17 cellular contexts compared by ENCODE assay signal in genomic region chr5:145960166-145960565, GRCh38. TPM values are rescaled to one million over a fixed set of nuclear protein-coding genes. Genes with fewer than 3 reads are reported as not detected.
DNase-seq lines count a peak whose midpoint lies in the region; ATAC-seq and TF ChIP-seq lines count a peak whose summit lies in the region.
"Had no signal": no experiment of that assay in that cellular context is flagged by ENCODE, and none has a peak within 500 bp of the region (broad histone marks: within the 10 kb centered on the region; RNA-seq: fewer than 3 reads in every experiment).

No MANE protein-coding gene starts in this region.

- TF ChIP-seq CTCF in SK-N-SH (IDR thresholded peaks at IDR 0.05) (no peak), foreskin keratinocyte (conservative IDR thresholded peaks at IDR 0.05) (no peak), stomach (IDR thresholded peaks at IDR 0.05) (no peak), GM13976 (IDR thresholded peaks at IDR 0.05; ENCODE audit: borderline replicate concordance, control extremely low read depth, extremely low read depth, insufficient read depth, missing control alignments) (no peak), tibial artery (IDR thresholded peaks at IDR 0.05) (no peak), vagina (IDR thresholded peaks at IDR 0.05) (no peak)

- H3K4me3 ChIP-seq in SK-N-SH (ENCODE audit: low read depth in 2 of 2, low read length in 1 of 2) (no peak overlapping the region), adipocyte (ENCODE audit: low read length) (no peak overlapping the region), stomach (no peak overlapping the region), tibial artery (no peak overlapping the region), vagina (no peak overlapping the region)

- ATAC-seq in SK-N-SH treated with all-trans-retinoic acid at 6 μM for 48 hours (no peak), foreskin keratinocyte (no peak)
- ATAC-seq: Right ventricle myocardium inferior had no signal

- no peak for TF ChIP-seq POLR2A in stomach (IDR thresholded peaks at IDR 0.05)
- no peak for TF ChIP-seq POLR2A in vagina (IDR thresholded peaks at IDR 0.05)

- H2AFZ ChIP-seq in SK-N-SH (ENCODE audit: low read depth) = peak overlapping the region; percentile 22; the same call in 1 of the 2 replicates

- H3K9ac ChIP-seq in SK-N-SH (no peak overlapping the region), adipocyte (ENCODE audit: low read length) (peak overlapping the region; percentile 5)

- no peak for TF ChIP-seq RAD21 in SK-N-SH (IDR thresholded peaks at IDR 0.05; ENCODE audit: low read length)

- no peaks in the 10 kb centered on the region for H3K79me2 ChIP-seq in SK-N-SH (ENCODE audit: insufficient read depth)

- DNase-seq in SK-N-SH = no peak
- DNase-seq in adipocyte (ENCODE audit: low read depth) = peak; percentile 25
- no peak for DNase-seq in foreskin keratinocyte
- DNase-seq in stomach = no peak
- DNase-seq in GM13976 (ENCODE audit: low spot score) = no peak
- no peak for DNase-seq in tibial artery
- no peak for DNase-seq in vagina (ENCODE audit: extremely low spot score in 2 of 2)
- DNase-seq: CD4-positive, alpha-beta memory T cell; DMS79; KG1; NCI-H1092; NCI-H146; NCI-H2081 treated with DMSO at 0.1 percent for 48 hours; NCI-H524 had no signal

- no peaks in the 10 kb centered on the region for H3K27me3 ChIP-seq in SK-N-SH (ENCODE audit: insufficient read depth)
- H3K27me3 ChIP-seq in adipocyte (replicated peaks; ENCODE audit: control insufficient read depth, insufficient read depth, low read length) = peaks cover 5% of the 10 kb centered on the region
- no peaks in the 10 kb centered on the region for H3K27me3 ChIP-seq in foreskin keratinocyte
- H3K27me3 ChIP-seq in stomach = no peaks in the 10 kb centered on the region
- H3K27me3 ChIP-seq in tibial artery = no peaks in the 10 kb centered on the region
- no peaks in the 10 kb centered on the region for H3K27me3 ChIP-seq in vagina

- no peaks in the 10 kb centered on the region for H3K9me3 ChIP-seq in SK-N-SH
- H3K9me3 ChIP-seq in adipocyte (ENCODE audit: control insufficient read depth, low read length) = no peaks in the 10 kb centered on the region
- no peaks in the 10 kb centered on the region for H3K9me3 ChIP-seq in stomach
- no peaks in the 10 kb centered on the region for H3K9me3 ChIP-seq in tibial artery
- H3K9me3 ChIP-seq in vagina = no peaks in the 10 kb centered on the region

- no peaks in the 10 kb centered on the region for H4K20me1 ChIP-seq in SK-N-SH (ENCODE audit: insufficient read depth)

- CTCF ChIA-PET in SK-N-SH (lab: Yijun Ruan, JAX) = interaction anchor here (0.6 to 1.7 kb wide), 2 partner anchors 10 to 21 kb away, joined by 3 to 4 read pairs; no protein-coding TSS in a partner anchor

- 83% methylated on average over 1 of the region's 1 CpG for WGBS in SK-N-SH (ENCODE audit: low lambda C conversion rate)
- WGBS in stomach, 5 donors = 24 to 34% (median 32%) methylated on average over 1 of the region's 1 CpG

- H3F3A ChIP-seq in SK-N-SH (replicated peaks; ENCODE audit: insufficient read depth) = no peaks in the 10 kb centered on the region

- H3K9me2 ChIP-seq in SK-N-SH = no peaks in the 10 kb centered on the region

- H3K4me2 ChIP-seq in SK-N-SH = no peak overlapping the region

- H3K27ac ChIP-seq in SK-N-SH (ENCODE audit: low read depth in 2 of 2, low read length in 1 of 2) = no peak overlapping the region
- H3K27ac ChIP-seq in foreskin keratinocyte = peak overlapping the region; percentile 54
- peak overlapping the region; percentile 17 to 78 (median 59) for H3K27ac ChIP-seq in stomach
- H3K27ac ChIP-seq in tibial artery = peak overlapping the region in 1 of 2 donors; percentile 34
- no peak overlapping the region for H3K27ac ChIP-seq in vagina
- H3K27ac ChIP-seq: 22Rv1 had no signal

- H3K4me1 ChIP-seq in SK-N-SH (ENCODE audit: control insufficient read depth in 1 of 2, insufficient read depth in 2 of 2, low read depth in 1 of 2, low read length in 1 of 2) = peaks cover 0 to 15% of the 10 kb centered on the region in 2 experiments; a peak in 1 of 4 replicates
- H3K4me1 ChIP-seq in adipocyte (ENCODE audit: control insufficient read depth, insufficient read depth, low read length) = peaks cover 7% of the 10 kb centered on the region
- peaks cover 24% of the 10 kb centered on the region for H3K4me1 ChIP-seq in foreskin keratinocyte
- H3K4me1 ChIP-seq in stomach = peaks cover 4 to 25% (median 12%) of the 10 kb centered on the region in 4 donors
- peaks cover 0 to 8% (median 0%) of the 10 kb centered on the region in 4 donors for H3K4me1 ChIP-seq in tibial artery
- H3K4me1 ChIP-seq in vagina = no peaks in the 10 kb centered on the region

- no peaks in the 10 kb centered on the region for H3K36me3 ChIP-seq in SK-N-SH (replicated peaks in 1 of 2; ENCODE audit: control insufficient read depth in 1 of 2, insufficient read depth in 2 of 2, low read length in 1 of 2)
- H3K36me3 ChIP-seq in adipocyte (ENCODE audit: control insufficient read depth, insufficient read depth, low read length, severe bottlenecking) = no peaks in the 10 kb centered on the region
- H3K36me3 ChIP-seq in stomach = no peaks in the 10 kb centered on the region
- no peaks in the 10 kb centered on the region for H3K36me3 ChIP-seq in tibial artery
- H3K36me3 ChIP-seq in vagina = no peaks in the 10 kb centered on the region

- in situ Hi-C loops in GM13976 (cut with MboI; ENCODE audit: low sequenced_read_pairs, unreplicated experiment) = no loop called here

- POLR2A ChIA-PET in SK-N-SH (lab: Yijun Ruan, JAX) = no interaction called here

- TF ChIP-seq EP300 in SK-N-SH (IDR thresholded peaks at IDR 0.05; ENCODE audit: borderline replicate concordance in 1 of 2, low read depth in 1 of 2, low read length in 1 of 2) = no peak
- TF ChIP-seq EP300 in stomach (IDR thresholded peaks at IDR 0.05) = no peak

- intact Hi-C loops in stomach (cut with DNase I; ENCODE audit: low total_unique reads) (no loop called here), tibial artery (cut with DNase I; ENCODE audit: low total_unique reads) (no loop called here), vagina (cut with DNase I) (no loop called here)

TF ChIP-seq in SK-N-SH, 30 proteins besides CTCF, POLR2A, EP300 and RAD21:
- no peak for TF ChIP-seq JUND (IDR thresholded peaks at IDR 0.05)
TF ChIP-seq in SK-N-SH: peak in this region for 0.

TF ChIP-seq in SK-N-SH treated with all-trans-retinoic acid at 6 μM for 48 hours, 23 proteins besides CTCF, POLR2A, EP300 and RAD21 (continues in another document):
- TF ChIP-seq TCF4 (CRISPR knock-in tag; IDR thresholded peaks at IDR 0.05; ENCODE audit: borderline replicate concordance) (no peak), GLIS3 (CRISPR knock-in tag; IDR thresholded peaks at IDR 0.05) (no peak), ARNTL (CRISPR knock-in tag; IDR thresholded peaks at IDR 0.05; ENCODE audit: borderline replicate concordance, low read depth) (no peak), ESRRG (CRISPR knock-in tag; IDR thresholded peaks at IDR 0.05) (no peak), ZNF565 (CRISPR knock-in tag; conservative IDR thresholded peaks at IDR 0.05; ENCODE audit: low read depth) (no peak), TSHZ2 (CRISPR knock-in tag; IDR thresholded peaks at IDR 0.05) (no peak), BACH2 (CRISPR knock-in tag; IDR thresholded peaks at IDR 0.05; ENCODE audit: borderline replicate concordance) (no peak), PPARA (CRISPR knock-in tag; IDR thresholded peaks at IDR 0.05; ENCODE audit: borderline replicate concordance) (no peak)
- TF ChIP-seq, protein P1, sequence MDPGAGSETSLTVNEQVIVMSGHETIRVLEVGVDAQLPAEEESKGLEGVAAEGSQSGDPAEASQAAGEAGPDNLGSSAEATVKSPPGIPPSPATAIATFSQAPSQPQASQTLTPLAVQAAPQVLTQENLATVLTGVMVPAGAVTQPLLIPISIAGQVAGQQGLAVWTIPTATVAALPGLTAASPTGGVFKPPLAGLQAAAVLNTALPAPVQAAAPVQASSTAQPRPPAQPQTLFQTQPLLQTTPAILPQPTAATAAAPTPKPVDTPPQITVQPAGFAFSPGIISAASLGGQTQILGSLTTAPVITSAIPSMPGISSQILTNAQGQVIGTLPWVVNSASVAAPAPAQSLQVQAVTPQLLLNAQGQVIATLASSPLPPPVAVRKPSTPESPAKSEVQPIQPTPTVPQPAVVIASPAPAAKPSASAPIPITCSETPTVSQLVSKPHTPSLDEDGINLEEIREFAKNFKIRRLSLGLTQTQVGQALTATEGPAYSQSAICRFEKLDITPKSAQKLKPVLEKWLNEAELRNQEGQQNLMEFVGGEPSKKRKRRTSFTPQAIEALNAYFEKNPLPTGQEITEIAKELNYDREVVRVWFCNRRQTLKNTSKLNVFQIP (CRISPR knock-in tag; IDR thresholded peaks at IDR 0.05; ENCODE audit: borderline replicate concordance, low read depth) = no peak

RNA-seq across cellular contexts. Expression of gene SH3RF2, which starts 23.8 kb away (rescaled TPM):
- 0.87 and 0.93 TPM in 2 replicates for polyA plus RNA-seq in SK-N-SH (2012; rRNA removed)
- polyA plus RNA-seq in SK-N-SH (2012; cell fraction: cytosol; rRNA removed) = 0.36 and 0.47 TPM in 2 replicates
- polyA plus RNA-seq in SK-N-SH (2012; cell fraction: nucleus; rRNA removed) = 1.8 and 2.0 TPM in 2 replicates
- 37.1 and 40.7 TPM in 2 replicates for total RNA-seq in foreskin keratinocyte
- 22.9 and 23.9 TPM in 2 replicates for polyA plus RNA-seq in foreskin keratinocyte
- total RNA-seq in stomach = 10 to 100 TPM; 35.6 to 62.0 (median 46.9) TPM
- 10 to 100 TPM; 20.8 to 23.2 (median 23.1) TPM for polyA plus RNA-seq in stomach
- 48.4 TPM for total RNA-seq in vagina
- total RNA-seq: CD4-positive, alpha-beta memory T cell had no signal
- polyA plus RNA-seq: CD4-positive, alpha-beta memory T cell had no signal

Comparison
In these comparisons a context has a peak if more than half of its experiments do, and no peak if none do; other contexts are left out.
1. H3K27ac ChIP-seq: peak in foreskin keratinocyte (single experiment) and stomach (5 of 5); none in SK-N-SH (0 of 2) and vagina (single experiment).